ENCODE assay signal across 1 cellular context in genomic region chr3:129026728-129027543, GRCh38.
TF ChIP-seq lines count a peak whose summit lies in the region.

No MANE protein-coding gene starts in this region.

TF ChIP-seq in GM23338, 12 proteins besides CTCF, POLR2A, EP300 and RAD21 (continued from another document):
- TF ChIP-seq REST (IDR thresholded peaks at IDR 0.05; ENCODE audit: unreplicated experiment), result no peak
- peak; percentile 82 for TF ChIP-seq POLR2AphosphoS5 (IDR thresholded peaks at IDR 0.05; ENCODE audit: low read depth)
TF ChIP-seq in GM23338: peak in this region for 2.
